15 cellular contexts compared by ENCODE assay signal in the genomic region with DNA sequence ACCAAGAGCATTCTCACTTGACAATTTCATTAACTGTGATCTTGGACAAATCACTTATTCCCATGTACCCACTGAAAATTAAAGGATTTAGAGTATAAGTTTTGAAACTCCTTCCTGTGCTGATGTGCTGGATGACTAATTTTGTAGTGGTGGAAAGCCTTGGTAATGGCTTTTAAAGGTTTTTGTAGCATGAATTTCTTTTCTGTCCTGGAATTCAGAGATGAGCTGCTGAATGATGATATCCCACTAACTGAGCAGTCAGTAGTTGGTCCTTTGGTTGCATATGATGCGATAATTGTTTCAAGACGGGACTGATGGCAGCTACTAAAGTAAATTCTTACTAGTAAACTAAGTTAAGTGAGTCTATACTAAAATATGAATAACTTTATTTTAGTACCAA. TPM values are rescaled to one million over a fixed set of nuclear protein-coding genes. Genes with fewer than 3 reads are reported as not detected.
DNase-seq lines count a peak whose midpoint lies in the region; ATAC-seq and TF ChIP-seq lines count a peak whose summit lies in the region.
"Had no signal": no experiment of that assay in that cellular context is flagged by ENCODE, and none has a peak within 500 bp of the region (broad histone marks: within the 10 kb centered on the region; RNA-seq: fewer than 3 reads in every experiment).

No MANE protein-coding gene starts in this region.

- POLR2A ChIA-PET in CD8-positive, alpha-beta T cell (lab: Charles Lee), result interaction anchor here (1.9 kb wide), 1 partner anchor 144 kb away, joined by 7 read pairs; no protein-coding TSS in a partner anchor
- POLR2A ChIA-PET in WTC11 (lab: Charles Lee), result interaction anchor here (1.0 kb wide), 1 partner anchor 226 kb away, joined by 3 read pairs; no protein-coding TSS in a partner anchor

- peaks cover 54% of the 10 kb centered on the region for H3K36me3 ChIP-seq in CD8-positive, alpha-beta T cell (ENCODE audit: insufficient read depth, low read length)

- no peaks in the 10 kb centered on the region for H3K9me3 Mint-ChIP-seq in CD8-positive, alpha-beta T cell
- H3K9me3 Mint-ChIP-seq in WTC11, result no peaks in the 10 kb centered on the region
- H3K9me3 Mint-ChIP-seq: naive B cell had no signal

- ATAC-seq in CD8-positive, alpha-beta T cell, result no peak
- ATAC-seq in WTC11 (no peak), HG03097 (IDR thresholded peaks at IDR 0.05; ENCODE audit: low FRiP score, unreplicated experiment) (no peak)
- ATAC-seq: sciatic nerve, SK-N-SH treated with all-trans-retinoic acid at 6 μM for 48 hours had no signal

- intact Hi-C loops in CD8-positive, alpha-beta T cell (cut with DNase I, micrococcal nuclease), result loop anchor here in 1 of 2 experiments (10.0 kb wide), 5 partner anchors 362 to 1812 kb away; partner anchors contain the start of genes GCLM, GLMN, RPAP2 and ZNF644

- peaks cover 94% of the 10 kb centered on the region for H3K36me3 Mint-ChIP-seq in CD8-positive, alpha-beta T cell
- peaks cover 99% of the 10 kb centered on the region for H3K36me3 Mint-ChIP-seq in WTC11

- DNase-seq in AG08396 (ENCODE audit: low spot score) (peak; percentile 13), WTC11 (ENCODE audit: low spot score) (no peak), iris pigment epithelial cell (ENCODE audit: low read depth) (peak; percentile 33), anterior cingulate cortex (lab: John Stamatoyannopoulos, UW) (no peak), T1000 (lab: John Stamatoyannopoulos, UW) (no peak)
- DNase-seq in CD8-positive, alpha-beta T cell, result no peak
- DNase-seq in activated effector memory CD4-positive, alpha-beta T cell treated with Interleukin-2 at 50 U/mL for 16 hours, result no peak
- DNase-seq: activated gamma-delta T cell, COR-L47, left ventricle myocardium inferior, naive B cell had no signal

- H3K4me3 ChIP-seq in CD8-positive, alpha-beta T cell (ENCODE audit: low read depth, low read length), result no peak overlapping the region
- H3K4me3 ChIP-seq: cardiac muscle cell, left ventricle myocardium inferior had no signal

- H3K27ac ChIP-seq in CD8-positive, alpha-beta T cell (ENCODE audit: low read depth, low read length), result no peak overlapping the region
- H3K27ac ChIP-seq: cardiac muscle cell, left ventricle myocardium inferior had no signal

- peaks cover 83% of the 10 kb centered on the region for H3K4me1 Mint-ChIP-seq in CD8-positive, alpha-beta T cell (ENCODE audit: low read depth)
- peaks cover 43% of the 10 kb centered on the region for H3K4me1 Mint-ChIP-seq in WTC11

- H3K9me3 ChIP-seq in CD8-positive, alpha-beta T cell (ENCODE audit: low read length), result no peaks in the 10 kb centered on the region
- H3K9me3 ChIP-seq: left ventricle myocardium inferior had no signal

- CTCF ChIA-PET in CD8-positive, alpha-beta T cell (lab: Charles Lee), result interaction anchor here (0.5 to 1.2 kb wide), 3 partner anchors 19 to 157 kb away, joined by 3 to 7 read pairs (median 3); no protein-coding TSS in a partner anchor
- CTCF ChIA-PET in WTC11 (lab: Charles Lee), result interaction anchor here (0.5 kb wide), 1 partner anchor 76 kb away, joined by 3 read pairs; no protein-coding TSS in a partner anchor

- H3K27me3 Mint-ChIP-seq in CD8-positive, alpha-beta T cell (ENCODE audit: low read depth), result no peaks in the 10 kb centered on the region
- H3K27me3 Mint-ChIP-seq in WTC11 (ENCODE audit: low read depth), result no peaks in the 10 kb centered on the region; the same call in 1 of the 2 replicates
- H3K27me3 Mint-ChIP-seq: naive B cell had no signal

- peaks cover 60% of the 10 kb centered on the region for H3K4me1 ChIP-seq in CD8-positive, alpha-beta T cell (ENCODE audit: insufficient read depth, low read length)

- H3K4me3 Mint-ChIP-seq in CD8-positive, alpha-beta T cell, result peak overlapping the region; percentile 29
- peak overlapping the region; percentile 22; the same call in 1 of the 2 replicates for H3K4me3 Mint-ChIP-seq in WTC11
- H3K4me3 Mint-ChIP-seq: naive B cell had no signal

- no peak for TF ChIP-seq CTCF in CD8-positive, alpha-beta T cell (IDR thresholded peaks at IDR 0.05)
- TF ChIP-seq CTCF in WTC11 (IDR thresholded peaks at IDR 0.05), result no peak

- H3K27ac Mint-ChIP-seq in CD8-positive, alpha-beta T cell, result peak overlapping the region; percentile 75
- peak overlapping the region; percentile 47; the same call in 1 of the 2 replicates for H3K27ac Mint-ChIP-seq in WTC11

- H3K27me3 ChIP-seq in CD8-positive, alpha-beta T cell (ENCODE audit: insufficient read depth, low read length), result no peaks in the 10 kb centered on the region
- H3K27me3 ChIP-seq: cardiac muscle cell had no signal

TF ChIP-seq in WTC11, 78 proteins besides CTCF, POLR2A, EP300 and RAD21:
- TF ChIP-seq, protein P1, sequence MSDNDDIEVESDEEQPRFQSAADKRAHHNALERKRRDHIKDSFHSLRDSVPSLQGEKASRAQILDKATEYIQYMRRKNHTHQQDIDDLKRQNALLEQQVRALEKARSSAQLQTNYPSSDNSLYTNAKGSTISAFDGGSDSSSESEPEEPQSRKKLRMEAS (CRISPR knock-in tag; IDR thresholded peaks at IDR 0.05), result no peak
- TF ChIP-seq PRRX2 (CRISPR knock-in tag; IDR thresholded peaks at IDR 0.05) (no peak), FOXK1 (CRISPR knock-in tag; IDR thresholded peaks at IDR 0.05) (no peak), JUN (CRISPR knock-in tag; IDR thresholded peaks at IDR 0.05) (no peak), ZNF263 (CRISPR knock-in tag; IDR thresholded peaks at IDR 0.05; ENCODE audit: low read depth) (no peak), ZSCAN18 (CRISPR knock-in tag; IDR thresholded peaks at IDR 0.05) (no peak), CBFB (CRISPR knock-in tag; IDR thresholded peaks at IDR 0.05; ENCODE audit: low read depth) (no peak), NFYB (CRISPR knock-in tag; conservative IDR thresholded peaks at IDR 0.05; ENCODE audit: low read depth) (no peak), SP1 (CRISPR knock-in tag; conservative IDR thresholded peaks at IDR 0.05) (no peak), HMGA2 (CRISPR knock-in tag; IDR thresholded peaks at IDR 0.05) (no peak), CREM (CRISPR knock-in tag; IDR thresholded peaks at IDR 0.05) (no peak), ATF3 (CRISPR knock-in tag; conservative IDR thresholded peaks at IDR 0.05) (no peak), JAZF1 (CRISPR knock-in tag; IDR thresholded peaks at IDR 0.05) (no peak), USF1 (CRISPR knock-in tag; IDR thresholded peaks at IDR 0.05) (no peak), SOX15 (CRISPR knock-in tag; IDR thresholded peaks at IDR 0.05) (no peak), ETV6 (CRISPR knock-in tag; IDR thresholded peaks at IDR 0.05) (no peak), ZNF416 (CRISPR knock-in tag; IDR thresholded peaks at IDR 0.05) (no peak)
- TF ChIP-seq, protein P2, sequence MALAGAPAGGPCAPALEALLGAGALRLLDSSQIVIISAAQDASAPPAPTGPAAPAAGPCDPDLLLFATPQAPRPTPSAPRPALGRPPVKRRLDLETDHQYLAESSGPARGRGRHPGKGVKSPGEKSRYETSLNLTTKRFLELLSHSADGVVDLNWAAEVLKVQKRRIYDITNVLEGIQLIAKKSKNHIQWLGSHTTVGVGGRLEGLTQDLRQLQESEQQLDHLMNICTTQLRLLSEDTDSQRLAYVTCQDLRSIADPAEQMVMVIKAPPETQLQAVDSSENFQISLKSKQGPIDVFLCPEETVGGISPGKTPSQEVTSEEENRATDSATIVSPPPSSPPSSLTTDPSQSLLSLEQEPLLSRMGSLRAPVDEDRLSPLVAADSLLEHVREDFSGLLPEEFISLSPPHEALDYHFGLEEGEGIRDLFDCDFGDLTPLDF (CRISPR knock-in tag; IDR thresholded peaks at IDR 0.05), result no peak

RNA-seq across cellular contexts. Expression of gene RPL5, which starts 5.2 kb away (rescaled TPM):
- 1,000 to 10,000 TPM; 1,826 to 1,914 TPM for total RNA-seq in CD8-positive, alpha-beta T cell
- total RNA-seq in WTC11 (2021), result 1,430 to 1,486 TPM (median 1,433 TPM) in 3 replicates

RNA-seq across cellular contexts. Expression of gene EVI5, which starts 52.2 kb away (rescaled TPM):
- 1 to 10 TPM in 1 of 2 experiments, under 1 TPM in 1; 0.25 to 1.2 TPM for total RNA-seq in CD8-positive, alpha-beta T cell
- total RNA-seq in WTC11 (2021), result 11.4 to 15.5 TPM (median 14.3 TPM) in 3 replicates

Comparison
In these comparisons a context has a peak if more than half of its experiments do, and no peak if none do; other contexts are left out.
1. DNase-seq: peak in AG08396 (single experiment) and iris pigment epithelial cell (single experiment); none in CD8-positive, alpha-beta T cell (0 of 7), WTC11 (single experiment), anterior cingulate cortex (0 of 58), activated effector memory CD4-positive, alpha-beta T cell treated with Interleukin-2 at 50 U/mL for 16 hours (single experiment) and T1000 (single experiment).